8 cellular contexts compared by ENCODE assay signal in the genomic region with DNA sequence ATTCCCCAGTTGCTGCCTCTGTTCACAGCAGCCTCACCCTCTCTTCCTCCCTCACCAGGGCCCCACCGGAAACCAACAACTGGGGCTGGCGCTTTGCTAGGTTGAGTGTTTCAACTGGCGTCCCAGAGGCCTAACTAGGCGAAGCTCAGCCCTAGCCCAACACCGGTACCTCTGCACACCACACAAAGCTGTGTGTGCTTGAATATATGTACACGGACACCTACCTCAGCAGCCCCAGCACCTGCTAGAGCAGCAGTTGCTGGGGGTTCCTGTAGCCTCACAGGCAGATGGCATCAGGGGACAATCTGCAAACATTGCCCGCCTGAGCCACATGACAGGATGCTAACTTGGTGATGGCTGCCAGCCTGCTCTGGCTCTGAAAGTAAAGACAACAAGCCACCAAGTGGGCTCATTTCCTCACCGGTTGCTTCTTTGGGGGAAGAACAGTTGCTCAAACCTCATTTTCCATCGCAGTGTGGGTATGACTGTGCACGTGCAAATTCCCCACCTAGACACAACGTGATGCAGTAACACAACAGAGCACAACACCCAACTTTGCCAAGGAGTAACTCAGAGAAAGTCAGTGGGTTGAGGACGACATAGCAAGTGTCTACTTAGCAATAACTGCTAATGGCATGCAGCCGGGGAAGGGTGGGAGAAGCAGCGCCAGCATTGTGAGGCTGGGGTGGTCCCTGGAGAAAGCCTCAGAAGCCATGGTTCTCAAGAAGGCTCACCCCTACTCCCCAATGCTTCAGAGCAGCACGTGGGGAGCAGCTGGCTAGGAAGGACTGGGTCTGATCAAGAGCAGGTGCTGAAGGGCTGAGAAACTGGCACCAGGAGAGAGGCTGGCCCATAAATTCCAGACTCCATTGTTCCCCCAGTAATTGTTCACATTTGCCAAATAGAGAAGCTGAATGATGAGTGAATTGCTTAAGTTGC.
DNase-seq lines count a peak whose midpoint lies in the region; ATAC-seq lines count a peak whose summit lies in the region.

No MANE protein-coding gene starts in this region.

- H3K9me3 ChIP-seq in thymus (ENCODE audit: control insufficient read depth): no peaks in the 10 kb centered on the region

- peak; percentile 34 for ATAC-seq in GM18873 (IDR thresholded peaks at IDR 0.05; ENCODE audit: low FRiP score, unreplicated experiment)
- ATAC-seq in HG03432 (IDR thresholded peaks at IDR 0.05; ENCODE audit: unreplicated experiment): peak; percentile 41
- peak; percentile 28 for ATAC-seq in left colon
- ATAC-seq in HG02840 (IDR thresholded peaks at IDR 0.05; ENCODE audit: low FRiP score, unreplicated experiment): no peak
- ATAC-seq in GM21723 (IDR thresholded peaks at IDR 0.05; ENCODE audit: unreplicated experiment): no peak

- H3K27ac ChIP-seq in thymus (ENCODE audit: low read depth): peak overlapping the region; percentile 84

- 10% methylated on average over 15 of the region's 15 CpGs for WGBS in thymus

- H3K27me3 ChIP-seq in thymus (ENCODE audit: control insufficient read depth, insufficient read depth): no peaks in the 10 kb centered on the region

- intact Hi-C loops in left colon (cut with DNase I, micrococcal nuclease): no loop called here

- peak; percentile 38 to 46 for DNase-seq in activated CD4-positive, alpha-beta T cell treated with anti-CD3 and anti-CD28 coated beads, Interleukin-2, amount 50 U/mL, for 4 hours
- DNase-seq in left colon: peak in 1 of 2 donors; percentile 22
- no peak for DNase-seq in NCI-H2227 (lab: John Stamatoyannopoulos, UW; ENCODE audit: unreplicated experiment)

- H3K4me1 ChIP-seq in thymus (ENCODE audit: control insufficient read depth, insufficient read depth, low read length): peaks cover 34% of the 10 kb centered on the region

- H3K4me3 ChIP-seq in thymus (ENCODE audit: low read length): no peak overlapping the region

- no peaks in the 10 kb centered on the region for H3K36me3 ChIP-seq in thymus (ENCODE audit: control insufficient read depth, insufficient read depth)

Comparison
In these comparisons a context has a peak if more than half of its experiments do, and no peak if none do; other contexts are left out.
1. ATAC-seq: peak in GM18873 (single experiment), HG03432 (single experiment) and left colon (single experiment); none in HG02840 (single experiment) and GM21723 (single experiment).